ENCODE assay signal across 11 cellular contexts in the genomic region with DNA sequence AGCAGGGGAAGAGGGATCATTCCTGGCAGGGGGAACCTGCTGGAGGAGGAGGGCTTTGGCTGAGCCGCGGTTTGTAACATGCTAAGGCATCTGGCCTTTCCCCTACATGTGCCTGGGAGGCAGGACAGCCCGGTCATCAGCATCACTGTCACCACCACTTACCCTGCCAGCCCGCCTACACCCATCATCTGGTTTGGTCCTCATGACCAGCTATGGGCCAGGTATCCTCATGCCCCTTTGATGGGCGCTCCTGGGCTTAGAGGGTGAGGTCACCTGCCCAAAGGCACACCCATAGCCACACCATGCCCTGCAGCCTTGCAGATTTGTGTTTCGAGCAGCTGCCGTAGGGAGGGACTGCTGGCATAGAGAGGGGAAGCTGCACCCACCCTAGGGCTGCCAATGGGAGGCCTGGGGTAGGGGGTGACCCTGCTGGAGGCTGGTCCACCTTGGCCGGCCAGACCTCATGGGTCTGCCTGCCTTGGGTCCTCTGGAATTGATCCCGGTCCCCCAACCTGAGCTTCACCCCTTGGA. TPM values are rescaled to one million over a fixed set of nuclear protein-coding genes. Genes with fewer than 3 reads are reported as not detected.
A peak's percentile ranks its signal among the peaks of the same experiment; 100 is the strongest.
DNase-seq lines count a peak whose midpoint lies in the region; ATAC-seq and TF ChIP-seq lines count a peak whose summit lies in the region.
"Had no signal": no experiment of that assay in that cellular context is flagged by ENCODE, and none has a peak within 500 bp of the region (broad histone marks: within the 10 kb centered on the region; RNA-seq: fewer than 3 reads in every experiment).

No MANE protein-coding gene starts in this region.

- H3K4me2 ChIP-seq in Karpas-422 (ENCODE audit: low read depth, low read length, poor library complexity, severe bottlenecking) = peak overlapping the region; percentile 44

- H2AFZ ChIP-seq in Karpas-422 (ENCODE audit: low read length) = no peak overlapping the region; the same call in 1 of the 2 replicates

- WGBS in esophagus, 2 donors = 27 to 37% methylated on average over 8 to 9 of the region's 9 CpGs

- H4K20me1 ChIP-seq in Karpas-422 (ENCODE audit: insufficient read depth, low read depth, low read length) = no peaks in the 10 kb centered on the region

- no peak for TF ChIP-seq CTCF in nephron (IDR thresholded peaks at IDR 0.05; ENCODE audit: unreplicated experiment in 3 of 3)

- no peaks in the 10 kb centered on the region for H3K27me3 ChIP-seq in Karpas-422 (ENCODE audit: low read length)
- H3K27me3 ChIP-seq in esophagus (ENCODE audit: control insufficient read depth in 1 of 2, insufficient read depth in 2 of 2, low read length in 2 of 2) = no peaks in the 10 kb centered on the region

- H3K9me3 Mint-ChIP-seq in nephron = no peaks in the 10 kb centered on the region
- H3K9me3 Mint-ChIP-seq: CD4-positive, alpha-beta T cell had no signal

- peaks cover 22% of the 10 kb centered on the region for H3K27me3 Mint-ChIP-seq in nephron (ENCODE audit: low read depth)

- H3K4me3 Mint-ChIP-seq in nephron = peak overlapping the region; percentile 50 to 74 (median 66)
- H3K4me3 Mint-ChIP-seq: CD4-positive, alpha-beta T cell had no signal

- no peak for ATAC-seq in HG02938 (IDR thresholded peaks at IDR 0.05; ENCODE audit: unreplicated experiment)

- H3K4me3 ChIP-seq in Karpas-422 (ENCODE audit: low read length) (0 out of 2 replicates have a peak overlapping the region, but pooled peaks have one; percentile 5), esophagus (ENCODE audit: low read depth in 1 of 2, low read length in 2 of 2) (peak overlapping the region; percentile 13 to 27)

- H3K27ac ChIP-seq in Karpas-422 (ENCODE audit: low read length) = no peak overlapping the region
- peak overlapping the region; percentile 84 to 89 for H3K27ac ChIP-seq in esophagus (ENCODE audit: low read depth in 2 of 2, low read length in 1 of 2)

- peaks cover 9% of the 10 kb centered on the region for H3K4me1 ChIP-seq in Karpas-422 (ENCODE audit: low read length)
- H3K4me1 ChIP-seq in esophagus (ENCODE audit: control insufficient read depth in 2 of 2, insufficient read depth in 2 of 2, low read length in 1 of 2) = peaks cover 6 to 27% of the 10 kb centered on the region in 2 donors

- H3K9me3 ChIP-seq in Karpas-422 (ENCODE audit: low read length) (no peaks in the 10 kb centered on the region), esophagus (ENCODE audit: control insufficient read depth in 2 of 2, insufficient read depth in 1 of 2, low read depth in 1 of 2, low read length in 1 of 2) (no peaks in the 10 kb centered on the region)

- H3K36me3 ChIP-seq in Karpas-422 (ENCODE audit: insufficient read depth, low read length) (no peaks in the 10 kb centered on the region), esophagus (ENCODE audit: control insufficient read depth in 2 of 2, insufficient read depth in 2 of 2, low read length in 1 of 2) (peaks cover 0 to 2% of the 10 kb centered on the region in 2 donors)

- peak overlapping the region; percentile 30; the same call in 1 of the 2 replicates for H3K9ac ChIP-seq in Karpas-422 (ENCODE audit: low read length)

- no peaks in the 10 kb centered on the region for H3K9me2 ChIP-seq in Karpas-422 (replicated peaks; ENCODE audit: insufficient read depth, low read length)

- no peak overlapping the region for H3K27ac Mint-ChIP-seq in nephron
- H3K27ac Mint-ChIP-seq: CD4-positive, alpha-beta T cell had no signal

- H3K36me3 Mint-ChIP-seq in nephron (ENCODE audit: low read depth) = no peaks in the 10 kb centered on the region

- no peaks in the 10 kb centered on the region for H3K79me2 ChIP-seq in Karpas-422 (ENCODE audit: low read length)

- H3K4me1 Mint-ChIP-seq in nephron = peaks cover 39% of the 10 kb centered on the region

- peak; percentile 19 for DNase-seq in AG08395 (ENCODE audit: low spot score)
- DNase-seq in Karpas-422 = no peak
- no peak for DNase-seq in NK-92 (lab: John Stamatoyannopoulos, UW; ENCODE audit: unreplicated experiment)
- no peak for DNase-seq in effector CD8-positive, alpha-beta T cell (lab: John Stamatoyannopoulos, UW)
- DNase-seq in NCI-H2171 (lab: John Stamatoyannopoulos, UW) = no peak
- DNase-seq: NCI-H1417 treated with DMSO at 0.1 percent for 48 hours had no signal

RNA-seq across cellular contexts. Expression of a gene that starts 2.6 kb away (rescaled TPM):
- not detected in 2 replicates for total RNA-seq in Karpas-422 (2014; rRNA removed; shearing (Covaris generic); ENCODE audit: low replicate concordance)
- 10 to 100 TPM in 1 of 2 donors, 1 to 10 TPM in 1; 5.3 to 14.7 TPM for polyA plus RNA-seq in esophagus
- total RNA-seq: CD4-positive, alpha-beta T cell; pulmonary artery endothelial cell had no signal

RNA-seq across cellular contexts. Expression of a gene that starts 29.6 kb away (rescaled TPM):
- not detected in 2 replicates for total RNA-seq in Karpas-422 (2014; rRNA removed; shearing (Covaris generic); ENCODE audit: low replicate concordance)
- not detected for polyA plus RNA-seq in esophagus
- total RNA-seq: CD4-positive, alpha-beta T cell; pulmonary artery endothelial cell had no signal

RNA-seq across cellular contexts. Expression of a gene that starts 38.3 kb away (rescaled TPM):
- 37.6 and 49.3 TPM in 2 replicates for total RNA-seq in Karpas-422 (2014; rRNA removed; shearing (Covaris generic); ENCODE audit: low replicate concordance)
- 10 to 100 TPM in 1 of 2 donors, 1 to 10 TPM in 1; 6.5 to 12.1 TPM for polyA plus RNA-seq in esophagus
